In genomic region chr1:154178856-154179811, GRCh38 we compare ENCODE assay signal across 9 cellular contexts. TPM values are rescaled to one million over a fixed set of nuclear protein-coding genes. Genes with fewer than 3 reads are reported as not detected.
A peak's percentile ranks its signal among the peaks of the same experiment; 100 is the strongest.
DNase-seq lines count a peak whose midpoint lies in the region; ATAC-seq and TF ChIP-seq lines count a peak whose summit lies in the region.
"Had no signal": no experiment of that assay in that cellular context is flagged by ENCODE, and none has a peak within 500 bp of the region (broad histone marks: within the 10 kb centered on the region; RNA-seq: fewer than 3 reads in every experiment).

No MANE protein-coding gene starts in this region.

- no peaks in the 10 kb centered on the region for H3K9me3 Mint-ChIP-seq in CD8-positive, alpha-beta T cell
- no peaks in the 10 kb centered on the region for H3K9me3 Mint-ChIP-seq in dendritic cell treated with granulocyte-macrophage colony-stimulating factor and Interleukin-4, amounts not matched to agents 40 ng/mL and 50 ng/mL, for 4 days
- H3K9me3 Mint-ChIP-seq in nephron progenitor cell: no peaks in the 10 kb centered on the region

- intact Hi-C loops in CD8-positive, alpha-beta T cell (cut with DNase I, micrococcal nuclease): no loop called here
- intact Hi-C loops in dendritic cell treated with granulocyte-macrophage colony-stimulating factor and Interleukin-4, amounts not matched to agents 40 ng/mL and 50 ng/mL, for 4 days (cut with micrococcal nuclease): no loop called here

- peaks cover 72% of the 10 kb centered on the region for H3K4me1 ChIP-seq in CD8-positive, alpha-beta T cell (ENCODE audit: insufficient read depth, low read length)

- H3K36me3 Mint-ChIP-seq in CD8-positive, alpha-beta T cell: peaks cover 70% of the 10 kb centered on the region
- H3K36me3 Mint-ChIP-seq in dendritic cell treated with granulocyte-macrophage colony-stimulating factor and Interleukin-4, amounts not matched to agents 40 ng/mL and 50 ng/mL, for 4 days (ENCODE audit: low read depth): peaks cover 82% of the 10 kb centered on the region
- H3K36me3 Mint-ChIP-seq in nephron progenitor cell (ENCODE audit: low read depth): peaks cover 33% of the 10 kb centered on the region

- peak overlapping the region; percentile 77 for H3K4me3 Mint-ChIP-seq in CD8-positive, alpha-beta T cell
- H3K4me3 Mint-ChIP-seq in dendritic cell treated with granulocyte-macrophage colony-stimulating factor and Interleukin-4, amounts not matched to agents 40 ng/mL and 50 ng/mL, for 4 days: peak overlapping the region; percentile 99
- peak overlapping the region; percentile 58 for H3K4me3 Mint-ChIP-seq in nephron progenitor cell

- peak overlapping the region; percentile 95 for H3K27ac Mint-ChIP-seq in CD8-positive, alpha-beta T cell
- peak overlapping the region; percentile 97 for H3K27ac Mint-ChIP-seq in dendritic cell treated with granulocyte-macrophage colony-stimulating factor and Interleukin-4, amounts not matched to agents 40 ng/mL and 50 ng/mL, for 4 days
- peak overlapping the region; percentile 73 for H3K27ac Mint-ChIP-seq in nephron progenitor cell

- POLR2A ChIA-PET in CD8-positive, alpha-beta T cell (lab: Charles Lee): interaction anchor here (1.2 to 3.7 kb wide), 3 partner anchors 12 to 189 kb away, joined by 4 to 21 read pairs (median 5); partner anchors contain the start of gene RPS27

- TF ChIP-seq CTCF in CD8-positive, alpha-beta T cell (IDR thresholded peaks at IDR 0.05): no peak
- no peak for TF ChIP-seq CTCF in nephron progenitor cell (IDR thresholded peaks at IDR 0.05)

- ATAC-seq in CD8-positive, alpha-beta T cell: no peak
- ATAC-seq in HG03097 (IDR thresholded peaks at IDR 0.05; ENCODE audit: low FRiP score, unreplicated experiment): no peak

- CTCF ChIA-PET in CD8-positive, alpha-beta T cell (lab: Charles Lee): interaction anchor here (1.3 to 1.6 kb wide), 3 partner anchors 10 to 201 kb away, joined by 3 to 5 read pairs (median 4); no protein-coding TSS in a partner anchor

- no peak for DNase-seq in CD8-positive, alpha-beta T cell
- peak; percentile 97 for DNase-seq in NCI-H82 (lab: John Stamatoyannopoulos, UW)
- no peak for DNase-seq in nephron progenitor cell
- no peak for DNase-seq in C1 segment of cervical spinal cord (lab: John Stamatoyannopoulos, UW)
- DNase-seq in cerebellar nuclear complex (lab: John Stamatoyannopoulos, UW): no peak
- DNase-seq in medulla oblongata (ENCODE audit: extremely low spot score): no peak

- H3K27me3 Mint-ChIP-seq in CD8-positive, alpha-beta T cell (ENCODE audit: low read depth): no peaks in the 10 kb centered on the region
- no peaks in the 10 kb centered on the region for H3K27me3 Mint-ChIP-seq in dendritic cell treated with granulocyte-macrophage colony-stimulating factor and Interleukin-4, amounts not matched to agents 40 ng/mL and 50 ng/mL, for 4 days
- no peaks in the 10 kb centered on the region for H3K27me3 Mint-ChIP-seq in nephron progenitor cell (ENCODE audit: low read depth, poor library complexity)

- H3K4me3 ChIP-seq in CD8-positive, alpha-beta T cell (ENCODE audit: low read depth, low read length): peak overlapping the region; percentile 47

- H3K4me1 Mint-ChIP-seq in CD8-positive, alpha-beta T cell (ENCODE audit: low read depth): peaks cover 73% of the 10 kb centered on the region
- peaks cover 83% of the 10 kb centered on the region for H3K4me1 Mint-ChIP-seq in dendritic cell treated with granulocyte-macrophage colony-stimulating factor and Interleukin-4, amounts not matched to agents 40 ng/mL and 50 ng/mL, for 4 days (ENCODE audit: low read depth)
- H3K4me1 Mint-ChIP-seq in nephron progenitor cell: peaks cover 63% of the 10 kb centered on the region

- peaks cover 14% of the 10 kb centered on the region for H3K36me3 ChIP-seq in CD8-positive, alpha-beta T cell (ENCODE audit: insufficient read depth, low read length)

- peak overlapping the region; percentile 16 for H3K27ac ChIP-seq in CD8-positive, alpha-beta T cell (ENCODE audit: low read depth, low read length)

- H3K9me3 ChIP-seq in CD8-positive, alpha-beta T cell (ENCODE audit: low read length): no peaks in the 10 kb centered on the region

- H3K27me3 ChIP-seq in CD8-positive, alpha-beta T cell (ENCODE audit: insufficient read depth, low read length): no peaks in the 10 kb centered on the region

RNA-seq across cellular contexts. Expression of gene TPM3, which starts 12.8 kb away (rescaled TPM):
- 100 to 1,000 TPM; 341 to 347 TPM for total RNA-seq in CD8-positive, alpha-beta T cell

RNA-seq across cellular contexts. Expression of gene NUP210L, which starts 24.3 kb away (rescaled TPM):
- under 1 TPM in 1 of 2 experiments, not detected in 1; 0.17 TPM for total RNA-seq in CD8-positive, alpha-beta T cell

RNA-seq across cellular contexts. Expression of gene CFAP141, which starts 27.0 kb away (rescaled TPM):
- total RNA-seq in CD8-positive, alpha-beta T cell: not detected
- total RNA-seq: mucosa of gallbladder had no signal

RNA-seq across cellular contexts. Expression of gene UBAP2L, which starts 41.6 kb away (rescaled TPM):
- 100 to 1,000 TPM; 212 to 226 TPM for total RNA-seq in CD8-positive, alpha-beta T cell
